In genomic region chr2:223979730-223980396, GRCh38 we compare ENCODE assay signal across 2 cellular contexts.
A peak's percentile ranks its signal among the peaks of the same experiment; 100 is the strongest.
TF ChIP-seq lines count a peak whose summit lies in the region.

No MANE protein-coding gene starts in this region.

TF ChIP-seq in Ishikawa, 13 proteins besides CTCF, POLR2A, EP300 and RAD21:
- TF ChIP-seq, protein P1, sequence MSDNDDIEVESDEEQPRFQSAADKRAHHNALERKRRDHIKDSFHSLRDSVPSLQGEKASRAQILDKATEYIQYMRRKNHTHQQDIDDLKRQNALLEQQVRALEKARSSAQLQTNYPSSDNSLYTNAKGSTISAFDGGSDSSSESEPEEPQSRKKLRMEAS (IDR thresholded peaks at IDR 0.05): no peak
- peak; percentile 59; the same call in 1 of the 2 replicates for TF ChIP-seq USF1 (IDR thresholded peaks at IDR 0.05)

TF ChIP-seq in K562, 482 proteins besides CTCF, POLR2A, EP300 and RAD21:
- peak; percentile 17; the same call in 1 of the 2 replicates for TF ChIP-seq RAD51 (IDR thresholded peaks at IDR 0.05; ENCODE audit: borderline replicate concordance, low read depth)
- TF ChIP-seq ZBTB40 (IDR thresholded peaks at IDR 0.05): peak; percentile 89
- peak; percentile 66; the same call in 1 of the 2 replicates for TF ChIP-seq ZBTB40 (CRISPR knock-in tag; IDR thresholded peaks at IDR 0.05)
- TF ChIP-seq, protein P2, sequence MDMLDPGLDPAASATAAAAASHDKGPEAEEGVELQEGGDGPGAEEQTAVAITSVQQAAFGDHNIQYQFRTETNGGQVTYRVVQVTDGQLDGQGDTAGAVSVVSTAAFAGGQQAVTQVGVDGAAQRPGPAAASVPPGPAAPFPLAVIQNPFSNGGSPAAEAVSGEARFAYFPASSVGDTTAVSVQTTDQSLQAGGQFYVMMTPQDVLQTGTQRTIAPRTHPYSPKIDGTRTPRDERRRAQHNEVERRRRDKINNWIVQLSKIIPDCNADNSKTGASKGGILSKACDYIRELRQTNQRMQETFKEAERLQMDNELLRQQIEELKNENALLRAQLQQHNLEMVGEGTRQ (CRISPR knock-in tag; IDR thresholded peaks at IDR 0.05): peak; percentile 44
- TF ChIP-seq ZBTB8A (IDR thresholded peaks at IDR 0.05; ENCODE audit: partially characterized antibody): no peak
TF ChIP-seq in K562: peak in this region for 3.
